ENCODE assay signal across 8 cellular contexts in genomic region chr10:118754132-118754555, GRCh38. TPM values are rescaled to one million over a fixed set of nuclear protein-coding genes. Genes with fewer than 3 reads are reported as not detected.
DNase-seq lines count a peak whose midpoint lies in the region; ATAC-seq and TF ChIP-seq lines count a peak whose summit lies in the region.

No MANE protein-coding gene starts in this region.

- TF ChIP-seq CTCF in 22Rv1 (IDR thresholded peaks at IDR 0.05) (no peak), Panc1 (IDR thresholded peaks at IDR 0.05) (no peak)

- in situ Hi-C loops in Panc1 (cut with HindIII; ENCODE audit: low pct_unique_long_range_greater_than_20kb, low sequenced_read_pairs), result no loop called here

- H3K36me3 Mint-ChIP-seq in activated naive CD8-positive, alpha-beta T cell treated with anti-CD3 and anti-CD28 coated beads for 36 hours, result peaks cover 10% of the 10 kb centered on the region

- H3K4me1 ChIP-seq in Panc1 (ENCODE audit: control insufficient read depth, insufficient read depth, low read length), result peaks cover 15% of the 10 kb centered on the region

- intact Hi-C loops in Panc1 (cut with micrococcal nuclease; ENCODE audit: unreplicated experiment), result no loop called here
- intact Hi-C loops in cardiac septum (cut with DNase I), result loop anchor here (2.0 to 10.0 kb wide), 2 partner anchors 327 to 409 kb away; partner anchors contain the start of genes EIF3A and FAM204A
- intact Hi-C loops in posterior cingulate gyrus (cut with DNase I), result loop anchor here (10.0 kb wide), 2 partner anchors 351 to 1379 kb away; partner anchors contain the start of genes DENND10 and PDZD8

- no peaks in the 10 kb centered on the region for H3K9me3 ChIP-seq in Panc1 (ENCODE audit: control insufficient read depth, insufficient read depth, low read depth, low read length)

- H3K27me3 ChIP-seq in Panc1 (ENCODE audit: control insufficient read depth, insufficient read depth, low read length), result no peaks in the 10 kb centered on the region

- POLR2A ChIA-PET in Panc1 (lab: Charles Lee), result interaction anchor here (1.2 kb wide), 1 partner anchor 14 kb away, joined by 4 read pairs; no protein-coding TSS in a partner anchor

- H3K36me3 ChIP-seq in Panc1 (ENCODE audit: control insufficient read depth, insufficient read depth, low read length), result peaks cover 3% of the 10 kb centered on the region; the same call in 1 of the 2 replicates

- DNase-seq in Panc1 (ENCODE audit: low read depth, low spot score), result no peak
- DNase-seq in activated naive CD8-positive, alpha-beta T cell treated with anti-CD3 and anti-CD28 coated beads for 36 hours, result peak; percentile 45
- peak; percentile 78 for DNase-seq in cardiac septum (ENCODE audit: low spot score)
- DNase-seq in posterior cingulate gyrus, result peak in 6 of 10 donors; percentile 13 to 88 (median 16)
- DNase-seq in SHP77 (lab: John Stamatoyannopoulos, UW), result no peak

- peak overlapping the region; percentile 79 for H3K27ac Mint-ChIP-seq in activated naive CD8-positive, alpha-beta T cell treated with anti-CD3 and anti-CD28 coated beads for 36 hours

- H3K27me3 Mint-ChIP-seq in activated naive CD8-positive, alpha-beta T cell treated with anti-CD3 and anti-CD28 coated beads for 36 hours, result peaks cover 4% of the 10 kb centered on the region

- no TSS peak for BruUV-seq in Panc1 (replicated peaks; lab: Mats Ljungman, UMichigan)

- H3K27ac ChIP-seq in 22Rv1 (peak overlapping the region; percentile 54), Panc1 (ENCODE audit: low read length) (peak overlapping the region; percentile 73)

- H3K9me3 Mint-ChIP-seq in activated naive CD8-positive, alpha-beta T cell treated with anti-CD3 and anti-CD28 coated beads for 36 hours, result no peaks in the 10 kb centered on the region

- peaks cover 32% of the 10 kb centered on the region for H3K4me1 Mint-ChIP-seq in activated naive CD8-positive, alpha-beta T cell treated with anti-CD3 and anti-CD28 coated beads for 36 hours

- H3K4me3 ChIP-seq in Panc1 (ENCODE audit: low read depth in 2 of 2, low read length in 2 of 2), result peak overlapping the region; percentile 88

- peak overlapping the region; percentile 95 for H3K4me3 Mint-ChIP-seq in activated naive CD8-positive, alpha-beta T cell treated with anti-CD3 and anti-CD28 coated beads for 36 hours

- CTCF ChIA-PET in Panc1 (lab: Charles Lee), result interaction anchor here (0.7 kb wide), 1 partner anchor 96 kb away, joined by 3 read pairs; no protein-coding TSS in a partner anchor

- ATAC-seq in GM18505 (IDR thresholded peaks at IDR 0.05; ENCODE audit: unreplicated experiment) (peak; percentile 19), HG03064 (IDR thresholded peaks at IDR 0.05; ENCODE audit: low read depth, unreplicated experiment) (peak; percentile 17), Panc1 (peak; percentile 35)

- TF ChIP-seq POLR2A in GM18505 (IDR thresholded peaks at IDR 0.05; ENCODE audit: borderline replicate concordance, extremely low read depth, insufficient read depth, insufficient read length), result no peak

RNA-seq across cellular contexts. Expression of gene CACUL1, which starts 0.6 kb away (rescaled TPM):
- 44.1 TPM for total RNA-seq in Panc1 (2021; ENCODE audit: unreplicated experiment)
- 12.1 TPM for polyA plus RNA-seq in Panc1 (2012; ENCODE audit: insufficient read length)
- total RNA-seq in activated naive CD8-positive, alpha-beta T cell treated with anti-CD3 and anti-CD28 coated beads for 36 hours, result 10 to 100 TPM; 28.6 to 34.8 TPM
- 31.6 TPM for total RNA-seq in cardiac septum

Comparison
In these comparisons a context has a peak if more than half of its experiments do, and no peak if none do; other contexts are left out.
1. DNase-seq: peak in activated naive CD8-positive, alpha-beta T cell treated with anti-CD3 and anti-CD28 coated beads for 36 hours (single experiment), cardiac septum (single experiment) and posterior cingulate gyrus (6 of 10); none in Panc1 (single experiment) and SHP77 (0 of 2).
2. Peak in every context shown above with its lines, with median percentiles within 50 percentile points of each other: ATAC-seq.